10 cellular contexts compared by ENCODE assay signal in genomic region chr10:93600861-93601773, GRCh38. TPM values are rescaled to one million over a fixed set of nuclear protein-coding genes. Genes with fewer than 3 reads are reported as not detected.
A peak's percentile ranks its signal among the peaks of the same experiment; 100 is the strongest.
DNase-seq lines count a peak whose midpoint lies in the region; ATAC-seq and TF ChIP-seq lines count a peak whose summit lies in the region.
"Had no signal": no experiment of that assay in that cellular context is flagged by ENCODE, and none has a peak within 500 bp of the region (broad histone marks: within the 10 kb centered on the region; RNA-seq: fewer than 3 reads in every experiment).

RBP4 (minus strand) TSS chr10:93601235; CDS start chr10:93601028, 207 bp downstream.

- H3F3A ChIP-seq in GM23338 (replicated peaks; ENCODE audit: low read depth): no peaks in the 10 kb centered on the region

- H4K20me1 ChIP-seq in GM23338 (replicated peaks; ENCODE audit: insufficient read depth): peaks cover 3% of the 10 kb centered on the region; the same call in 1 of the 2 replicates

- peak within 1 kb of the TSS; percentile 95 for H2AFZ ChIP-seq in GM23338

- H3K9me3 ChIP-seq in iPS DF 6.9 (ENCODE audit: control insufficient read depth, insufficient read depth, low read length) (no peaks in the 10 kb centered on the region), T-helper 17 cell (ENCODE audit: control insufficient read depth, low read length, poor library complexity, severe bottlenecking) (no peaks in the 10 kb centered on the region)

- H3K27ac ChIP-seq in GM23338 (ENCODE audit: low read depth): no peak within 1 kb of the TSS
- H3K27ac ChIP-seq in iPS DF 6.9 (ENCODE audit: low read length): no peak within 1 kb of the TSS

- H3K9me2 ChIP-seq in GM23338 (ENCODE audit: insufficient read depth): no peaks in the 10 kb centered on the region

- ATAC-seq in GM23338: peak; percentile 57
- peak; percentile 69 for ATAC-seq in sciatic nerve
- no peak for ATAC-seq in T-helper 17 cell
- ATAC-seq in GM18502 (IDR thresholded peaks at IDR 0.05; ENCODE audit: poor library complexity, unreplicated experiment): no peak
- ATAC-seq in HG03025 (IDR thresholded peaks at IDR 0.05; ENCODE audit: low FRiP score, unreplicated experiment): no peak
- ATAC-seq in HG03175 (IDR thresholded peaks at IDR 0.05; ENCODE audit: unreplicated experiment): no peak

- DNase-seq in GM23338 (ENCODE audit: low spot score) (peak; percentile 36), astrocyte of the cerebellum (ENCODE audit: low read depth) (peak; percentile 9), iPS DF 6.9 (ENCODE audit: low read depth, low spot score) (no peak), sciatic nerve (ENCODE audit: low spot score) (no peak), T-helper 17 cell (no peak)
- DNase-seq: NCI-H524 had no signal

- no CpG with 5 or more reads among the region's 94 CpGs for WGBS in iPS DF 6.9 (ENCODE audit: insufficient coverage, insufficient read length)

- in situ Hi-C loops in astrocyte of the cerebellum (cut with HindIII; ENCODE audit: low sequenced_read_pairs): no loop called here

- H3K4me3 ChIP-seq in GM23338 (peak within 1 kb of the TSS; percentile 65), astrocyte of the cerebellum (ENCODE audit: low read depth, low read length) (peak within 1 kb of the TSS; percentile 40), iPS DF 6.9 (ENCODE audit: low read length) (peak within 1 kb of the TSS; percentile 49; the same call in 1 of the 2 replicates)

- peaks cover 11% of the 10 kb centered on the region; the same call in 2 of the 3 replicates for H3K4me1 Mint-ChIP-seq in GM23338
- peaks cover 2% of the 10 kb centered on the region for H3K4me1 Mint-ChIP-seq in T-helper 17 cell

- H3K36me3 ChIP-seq in GM23338 (ENCODE audit: insufficient read depth) (no peaks in the 10 kb centered on the region), iPS DF 6.9 (ENCODE audit: control insufficient read depth, insufficient read depth, low read length) (no peaks in the 10 kb centered on the region)

- H3K36me3 Mint-ChIP-seq in GM23338 (ENCODE audit: low read depth): no peaks in the 10 kb centered on the region
- H3K36me3 Mint-ChIP-seq in T-helper 17 cell (ENCODE audit: low read depth): peaks cover 2% of the 10 kb centered on the region
- H3K36me3 Mint-ChIP-seq: activated naive CD4-positive, alpha-beta T cell treated with anti-CD3 and anti-CD28 coated beads, Interleukin-2, amount 50 U/mL, for 24 hours had no signal

- no peaks in the 10 kb centered on the region for H3K79me2 ChIP-seq in GM23338 (replicated peaks; ENCODE audit: insufficient read depth)

- peak within 1 kb of the TSS; percentile 89 for H3K4me2 ChIP-seq in GM23338

- H3K4me1 ChIP-seq in GM23338 (ENCODE audit: insufficient read depth) (peaks cover 10% of the 10 kb centered on the region; the same call in 1 of the 2 replicates), iPS DF 6.9 (ENCODE audit: control insufficient read depth, insufficient read depth, low read length) (no peaks in the 10 kb centered on the region)

- H3K9me3 Mint-ChIP-seq in GM23338: no peaks in the 10 kb centered on the region
- H3K9me3 Mint-ChIP-seq: activated naive CD4-positive, alpha-beta T cell treated with anti-CD3 and anti-CD28 coated beads, Interleukin-2, amount 50 U/mL, for 24 hours had no signal

- intact Hi-C loops in sciatic nerve (cut with DNase I): no loop called here

- peaks cover 42% of the 10 kb centered on the region for H3K27me3 Mint-ChIP-seq in GM23338 (ENCODE audit: insufficient read depth, low read depth, poor library complexity)
- H3K27me3 Mint-ChIP-seq in T-helper 17 cell: peaks cover 49% of the 10 kb centered on the region

- H3K27me3 ChIP-seq in GM23338 (ENCODE audit: insufficient read depth): peaks cover 67% of the 10 kb centered on the region
- peaks cover 30% of the 10 kb centered on the region for H3K27me3 ChIP-seq in iPS DF 6.9 (ENCODE audit: control insufficient read depth, insufficient read depth, low read length)

- TF ChIP-seq CTCF in GM23338 (conservative IDR thresholded peaks at IDR 0.05; ENCODE audit: low read depth in 2 of 2): no peak
- no peak for TF ChIP-seq CTCF in astrocyte of the cerebellum (IDR thresholded peaks at IDR 0.05; ENCODE audit: low read depth, low read length, missing control alignments)

- H3K27ac Mint-ChIP-seq in GM23338 (no peak within 1 kb of the TSS), T-helper 17 cell (no peak within 1 kb of the TSS)
- H3K27ac Mint-ChIP-seq: activated naive CD4-positive, alpha-beta T cell treated with anti-CD3 and anti-CD28 coated beads, Interleukin-2, amount 50 U/mL, for 24 hours had no signal

- H3K4me3 Mint-ChIP-seq in GM23338 (peak within 1 kb of the TSS; percentile 73), T-helper 17 cell (no peak within 1 kb of the TSS)
- H3K4me3 Mint-ChIP-seq: activated naive CD4-positive, alpha-beta T cell treated with anti-CD3 and anti-CD28 coated beads, Interleukin-2, amount 50 U/mL, for 24 hours had no signal

TF ChIP-seq in GM23338, 12 proteins besides CTCF, POLR2A, EP300 and RAD21:
- no peak for TF ChIP-seq JUNB (IDR thresholded peaks at IDR 0.05; ENCODE audit: unreplicated experiment)
- peak; percentile 75 for TF ChIP-seq EZH2phosphoT487 (IDR thresholded peaks at IDR 0.05; ENCODE audit: unreplicated experiment)
- no peak for TF ChIP-seq STAT1 (IDR thresholded peaks at IDR 0.05; ENCODE audit: unreplicated experiment)
- no peak for TF ChIP-seq POLR2AphosphoS5 (IDR thresholded peaks at IDR 0.05; ENCODE audit: low read depth)
- TF ChIP-seq ZNF462 (CRISPR knock-in tag; IDR thresholded peaks at IDR 0.05): no peak
- TF ChIP-seq EZH2 (IDR thresholded peaks at IDR 0.05; ENCODE audit: low read depth, unreplicated experiment): peak; percentile 37

RNA-seq across cellular contexts. Expression of gene RBP4, which starts in this region (rescaled TPM):
- total RNA-seq in GM23338 (2014; rRNA removed; shearing (Covaris generic)): 0.23 and 1.0 TPM in 2 replicates
- 0.47 and 0.79 TPM in 2 replicates for polyA plus RNA-seq in GM23338 (2016; fragmentation: Nextera tagmentation; extraction: Ambion mirVana)
- total RNA-seq in sciatic nerve (42.7 TPM), T-helper 17 cell (not detected)

Comparison
In these comparisons a context has a peak if more than half of its experiments do, and no peak if none do; other contexts are left out.
1. RNA of gene RBP4 (total RNA-seq): 42.7 TPM in sciatic nerve (single experiment); 0.23 to 1.0 TPM in GM23338 and not detected in T-helper 17 cell; every median in the first group is over 10 times any median in the second.
2. ATAC-seq: peak in GM23338 (single experiment) and sciatic nerve (single experiment); none in T-helper 17 cell (single experiment), GM18502 (single experiment), HG03025 (single experiment) and HG03175 (single experiment).
3. DNase-seq: peak in GM23338 (single experiment) and astrocyte of the cerebellum (single experiment); none in iPS DF 6.9 (single experiment), sciatic nerve (single experiment) and T-helper 17 cell (0 of 3).
4. Peak in every context shown above with its lines, with median percentiles within 50 percentile points of each other: H3K4me3 ChIP-seq.